11 cellular contexts compared by ENCODE assay signal in genomic region chr2:96225016-96225533, GRCh38. TPM values are rescaled to one million over a fixed set of nuclear protein-coding genes. Genes with fewer than 3 reads are reported as not detected.
DNase-seq lines count a peak whose midpoint lies in the region; ATAC-seq and TF ChIP-seq lines count a peak whose summit lies in the region.
"Had no signal": no experiment of that assay in that cellular context is flagged by ENCODE, and none has a peak within 500 bp of the region (broad histone marks: within the 10 kb centered on the region; RNA-seq: fewer than 3 reads in every experiment).

No MANE protein-coding gene starts in this region.

- H3K27me3 Mint-ChIP-seq in glutamatergic neuron (ENCODE audit: unreplicated experiment): no peaks in the 10 kb centered on the region
- H3K27me3 Mint-ChIP-seq: activated CD4-positive, alpha-beta memory T cell treated with anti-CD3 and anti-CD28 coated beads for 36 hours had no signal

- no peak for TF ChIP-seq EP300 in esophagus muscularis mucosa (IDR thresholded peaks at IDR 0.05)

- no peaks in the 10 kb centered on the region for H3K4me1 Mint-ChIP-seq in glutamatergic neuron (ENCODE audit: low read depth, unreplicated experiment)

- no peaks in the 10 kb centered on the region for H3K36me3 Mint-ChIP-seq in glutamatergic neuron (ENCODE audit: unreplicated experiment)

- H3K4me1 ChIP-seq in esophagus muscularis mucosa: no peaks in the 10 kb centered on the region
- H3K4me1 ChIP-seq in thyroid gland: peaks cover 0 to 2% of the 10 kb centered on the region in 2 donors

- TF ChIP-seq CTCF in glutamatergic neuron (IDR thresholded peaks at IDR 0.05; ENCODE audit: partially characterized antibody, unreplicated experiment) (no peak), esophagus muscularis mucosa (IDR thresholded peaks at IDR 0.05) (no peak), thyroid gland (IDR thresholded peaks at IDR 0.05) (no peak)

- H3K36me3 ChIP-seq in esophagus muscularis mucosa (no peaks in the 10 kb centered on the region), thyroid gland (no peaks in the 10 kb centered on the region)

- ATAC-seq in GM18907 (IDR thresholded peaks at IDR 0.05; ENCODE audit: unreplicated experiment) (peak; percentile 84), HG02852 (IDR thresholded peaks at IDR 0.05; ENCODE audit: unreplicated experiment) (peak; percentile 82)

- no peak overlapping the region for H3K27ac ChIP-seq in esophagus muscularis mucosa (replicated peaks in 1 of 4)
- no peak overlapping the region for H3K27ac ChIP-seq in thyroid gland

- intact Hi-C loops in esophagus muscularis mucosa (cut with DNase I) (no loop called here), thyroid gland (cut with DNase I) (no loop called here)

- no peak overlapping the region for H3K27ac Mint-ChIP-seq in glutamatergic neuron (ENCODE audit: unreplicated experiment)
- H3K27ac Mint-ChIP-seq: activated CD4-positive, alpha-beta memory T cell treated with anti-CD3 and anti-CD28 coated beads for 36 hours had no signal

- TF ChIP-seq POLR2A in esophagus muscularis mucosa (IDR thresholded peaks at IDR 0.05; ENCODE audit: low read depth): no peak
- TF ChIP-seq POLR2A in thyroid gland (IDR thresholded peaks at IDR 0.05): no peak

- no peaks in the 10 kb centered on the region for H3K27me3 ChIP-seq in esophagus muscularis mucosa
- H3K27me3 ChIP-seq in thyroid gland: no peaks in the 10 kb centered on the region

- no peaks in the 10 kb centered on the region for H3K9me3 ChIP-seq in esophagus muscularis mucosa
- no peaks in the 10 kb centered on the region for H3K9me3 ChIP-seq in thyroid gland

- DNase-seq in NOMO-1 treated with dmso at 0.1 percent for 144 hours (lab: John Stamatoyannopoulos, UW; ENCODE audit: unreplicated experiment) (peak; percentile 79), pons (ENCODE audit: low spot score) (peak; percentile 75), glutamatergic neuron (no peak), esophagus muscularis mucosa (ENCODE audit: extremely low spot score) (no peak), thyroid gland (no peak), mucosa of gallbladder (ENCODE audit: low spot score) (no peak)
- DNase-seq: activated CD4-positive, alpha-beta memory T cell treated with anti-CD3 and anti-CD28 coated beads for 36 hours; NCI-H187 had no signal

- no peaks in the 10 kb centered on the region for H3K9me3 Mint-ChIP-seq in glutamatergic neuron (ENCODE audit: unreplicated experiment)
- H3K9me3 Mint-ChIP-seq: activated CD4-positive, alpha-beta memory T cell treated with anti-CD3 and anti-CD28 coated beads for 36 hours had no signal

- H3K4me3 Mint-ChIP-seq in glutamatergic neuron (ENCODE audit: unreplicated experiment): no peak overlapping the region
- H3K4me3 Mint-ChIP-seq: activated CD4-positive, alpha-beta memory T cell treated with anti-CD3 and anti-CD28 coated beads for 36 hours had no signal

- H3K4me3 ChIP-seq in esophagus muscularis mucosa (no peak overlapping the region), thyroid gland (replicated peaks in 1 of 3) (no peak overlapping the region)
- H3K4me3 ChIP-seq: lung had no signal

- 73% methylated on average over 3 of the region's 3 CpGs for WGBS in esophagus muscularis mucosa
- 71 to 73% methylated on average over 3 of the region's 3 CpGs for WGBS in thyroid gland, 2 donors

RNA-seq across cellular contexts. Expression of gene STARD7, which starts 16.4 kb away (rescaled TPM):
- total RNA-seq in glutamatergic neuron (ENCODE audit: unreplicated experiment) (100 TPM), esophagus muscularis mucosa (100 to 1,000 TPM in 1 of 4 donors, 10 to 100 TPM in 3; 85.0 to 110 (median 92.2) TPM), thyroid gland (100 to 1,000 TPM; 211 to 292 (median 266) TPM), mucosa of gallbladder (117 TPM)

RNA-seq across cellular contexts. Expression of gene TMEM127, which starts 40.7 kb away (rescaled TPM):
- 32.5 TPM for total RNA-seq in glutamatergic neuron (ENCODE audit: unreplicated experiment)
- 10 to 100 TPM; 42.8 to 72.0 (median 55.3) TPM for total RNA-seq in esophagus muscularis mucosa
- 10 to 100 TPM; 45.7 to 53.6 (median 48.7) TPM for total RNA-seq in thyroid gland
- total RNA-seq in mucosa of gallbladder: 80.3 TPM

RNA-seq across cellular contexts. Expression of gene CIAO1, which starts 41.0 kb away (rescaled TPM):
- 68.1 TPM for total RNA-seq in glutamatergic neuron (ENCODE audit: unreplicated experiment)
- total RNA-seq in esophagus muscularis mucosa: 100 to 1,000 TPM in 1 of 4 donors, 10 to 100 TPM in 3; 76.4 to 101 (median 92.5) TPM
- total RNA-seq in thyroid gland: 100 to 1,000 TPM in 3 of 4 donors, 10 to 100 TPM in 1; 83.8 to 149 (median 119) TPM
- 69.3 TPM for total RNA-seq in mucosa of gallbladder

Comparison
In these comparisons a context has a peak if more than half of its experiments do, and no peak if none do; other contexts are left out.
1. DNase-seq: peak in NOMO-1 treated with dmso at 0.1 percent for 144 hours (single experiment) and pons (single experiment); none in glutamatergic neuron (single experiment), esophagus muscularis mucosa (single experiment), thyroid gland (0 of 2) and mucosa of gallbladder (single experiment).